8 cellular contexts compared by ENCODE assay signal in genomic region chr19:1490020-1490310, GRCh38. TPM values are rescaled to one million over a fixed set of nuclear protein-coding genes. Genes with fewer than 3 reads are reported as not detected.
DNase-seq lines count a peak whose midpoint lies in the region; ATAC-seq and TF ChIP-seq lines count a peak whose summit lies in the region.

No MANE protein-coding gene starts in this region.

- H3K4me3 Mint-ChIP-seq in brain, result peak overlapping the region in 4 of 5 experiments; percentile 69 to 90 (median 79)

- no peaks in the 10 kb centered on the region for H3K9me3 Mint-ChIP-seq in brain

- H3K9me3 ChIP-seq in heart right ventricle (no peaks in the 10 kb centered on the region), mesodermal cell (ENCODE audit: control insufficient read depth, low read length) (no peaks in the 10 kb centered on the region)

- H3K27me3 ChIP-seq in heart right ventricle, result peaks cover 0 to 21% (median 6%) of the 10 kb centered on the region in 7 donors

- H3K4me1 ChIP-seq in heart right ventricle (peaks cover 3 to 30% (median 14%) of the 10 kb centered on the region in 9 donors), mesodermal cell (ENCODE audit: control insufficient read depth, insufficient read depth, low read length, poor library complexity, severe bottlenecking) (peaks cover 7% of the 10 kb centered on the region), urinary bladder (ENCODE audit: insufficient read depth) (no peaks in the 10 kb centered on the region)

- H3K4me3 ChIP-seq in heart right ventricle (peak overlapping the region; percentile 13 to 78 (median 54)), mesodermal cell (ENCODE audit: extremely low read depth, insufficient read depth, low read length, poor library complexity, severe bottlenecking) (peak overlapping the region; percentile 60), urinary bladder (ENCODE audit: low read depth, low read length) (peak overlapping the region; percentile 41)

- H3K36me3 Mint-ChIP-seq in brain, result no peaks in the 10 kb centered on the region

- peak overlapping the region in 3 of 5 experiments; percentile 62 to 78 (median 63) for H3K27ac Mint-ChIP-seq in brain

- WGBS in heart right ventricle, 2 donors, result 1 to 2% methylated on average over 14 to 15 of the region's 15 CpGs
- 3 to 4% methylated on average over 5 to 15 of the region's 15 CpGs for WGBS in mesodermal cell (ENCODE audit: insufficient coverage in 2 of 2), 2 experiments
- 1% methylated on average over 15 of the region's 15 CpGs for WGBS in urinary bladder

- intact Hi-C loops in heart right ventricle (cut with DNase I), result loop anchor here in 2 of 10 donors (1.0 to 2.0 kb wide), 2 partner anchors 11 to 17 kb away; partner anchors contain the start of gene C19orf25 (in 1 of the 2)
- intact Hi-C loops in left cardiac atrium (cut with DNase I), result no loop called here

- H3K36me3 ChIP-seq in heart right ventricle (no peaks in the 10 kb centered on the region), mesodermal cell (ENCODE audit: control insufficient read depth, insufficient read depth, low read length) (no peaks in the 10 kb centered on the region), urinary bladder (ENCODE audit: insufficient read depth) (no peaks in the 10 kb centered on the region)

- no peak for TF ChIP-seq CTCF in heart right ventricle (IDR thresholded peaks at IDR 0.05)
- TF ChIP-seq CTCF in brain (conservative IDR thresholded peaks at IDR 0.05), result no peak

- ATAC-seq in heart right ventricle (peak in 1 of 8 donors; percentile 0), left cardiac atrium (no peak), GM19452 (IDR thresholded peaks at IDR 0.05; ENCODE audit: unreplicated experiment) (no peak)

- DNase-seq in heart right ventricle (no peak), left cardiac atrium (no peak), DMS 273 (lab: John Stamatoyannopoulos, UW; ENCODE audit: unreplicated experiment) (no peak), hippocampal formation (lab: John Stamatoyannopoulos, UW) (no peak)

- peaks cover 21% of the 10 kb centered on the region for H3K4me1 Mint-ChIP-seq in brain

- peaks cover 10% of the 10 kb centered on the region for H3K27me3 Mint-ChIP-seq in brain

- peak overlapping the region in 9 of 10 donors; percentile 47 to 75 (median 70) for H3K27ac ChIP-seq in heart right ventricle
- peak overlapping the region; percentile 84 for H3K27ac ChIP-seq in mesodermal cell (ENCODE audit: low read depth, low read length, severe bottlenecking)
- peak overlapping the region; percentile 14 for H3K27ac ChIP-seq in urinary bladder (ENCODE audit: low read depth)

RNA-seq across cellular contexts. Expression of gene PCSK4, which starts 0.2 kb away (rescaled TPM):
- 1 to 10 TPM in 8 of 10 donors, under 1 TPM in 2; 0.38 to 3.0 (median 1.4) TPM for total RNA-seq in heart right ventricle
- 1 to 10 TPM; 1.1 to 3.9 TPM for polyA plus RNA-seq in heart right ventricle
- 1 to 10 TPM in 1 of 2 donors, under 1 TPM in 1; 0.89 to 1.6 TPM for total RNA-seq in left cardiac atrium
- polyA plus RNA-seq in brain (ENCODE audit: insufficient read depth, low read depth, low replicate concordance), result 3.9 TPM
- 10.1 TPM for polyA plus RNA-seq in mesodermal cell (2013, experiment 1 of 2)
- polyA plus RNA-seq in mesodermal cell (2013, experiment 2 of 2), result 10.3 TPM
- 1.6 TPM for total RNA-seq in urinary bladder
- polyA plus RNA-seq in urinary bladder, result 2.7 TPM

RNA-seq across cellular contexts. Expression of gene REEP6, which starts 1.0 kb away (rescaled TPM):
- 1 to 10 TPM; 1.8 to 4.6 (median 3.3) TPM for total RNA-seq in heart right ventricle
- 1 to 10 TPM; 4.8 to 5.0 TPM for polyA plus RNA-seq in heart right ventricle
- 1 to 10 TPM; 2.2 to 2.3 TPM for total RNA-seq in left cardiac atrium
- 10.4 TPM for polyA plus RNA-seq in brain (ENCODE audit: insufficient read depth, low read depth, low replicate concordance)
- polyA plus RNA-seq in mesodermal cell (2013, experiment 1 of 2), result 3.9 TPM
- 3.0 TPM for polyA plus RNA-seq in mesodermal cell (2013, experiment 2 of 2)
- 4.9 TPM for total RNA-seq in urinary bladder
- 11.3 TPM for polyA plus RNA-seq in urinary bladder

RNA-seq across cellular contexts. Expression of gene C19orf25, which starts 10.9 kb away (rescaled TPM):
- total RNA-seq in heart right ventricle, result 10 to 100 TPM; 12.7 to 19.9 (median 15.2) TPM
- polyA plus RNA-seq in heart right ventricle, result 10 to 100 TPM; 28.4 to 29.8 TPM
- 10 to 100 TPM; 16.1 to 18.9 TPM for total RNA-seq in left cardiac atrium
- polyA plus RNA-seq in brain (ENCODE audit: insufficient read depth, low read depth, low replicate concordance), result 101 TPM
- 27.0 TPM for polyA plus RNA-seq in mesodermal cell (2013, experiment 1 of 2)
- polyA plus RNA-seq in mesodermal cell (2013, experiment 2 of 2), result 19.3 TPM
- 15.0 TPM for total RNA-seq in urinary bladder
- polyA plus RNA-seq in urinary bladder, result 40.5 TPM

RNA-seq across cellular contexts. Expression of gene ADAMTSL5, which starts 22.9 kb away (rescaled TPM):
- total RNA-seq in heart right ventricle (10 to 100 TPM; 16.7 to 69.4 (median 38.4) TPM), left cardiac atrium (10 to 100 TPM; 18.9 to 25.0 TPM), urinary bladder (4.1 TPM)
- polyA plus RNA-seq in heart right ventricle (10 to 100 TPM; 26.0 to 30.9 TPM), brain (ENCODE audit: insufficient read depth, low read depth, low replicate concordance) (0.49 TPM), urinary bladder (9.4 TPM)
- 2.0 TPM for polyA plus RNA-seq in mesodermal cell (2013, experiment 1 of 2)
- polyA plus RNA-seq in mesodermal cell (2013, experiment 2 of 2), result 3.1 TPM

RNA-seq across cellular contexts. Expression of gene PLK5, which starts 33.9 kb away (rescaled TPM):
- under 1 TPM in 1 of 10 donors, not detected in 9; 0.11 TPM for total RNA-seq in heart right ventricle
- under 1 TPM in 1 of 2 donors, not detected in 1; 0.57 TPM for polyA plus RNA-seq in heart right ventricle
- not detected for total RNA-seq in left cardiac atrium
- polyA plus RNA-seq in brain (ENCODE audit: insufficient read depth, low read depth, low replicate concordance), result 1.1 TPM
- polyA plus RNA-seq in mesodermal cell (2013, experiment 1 of 2), result not detected
- polyA plus RNA-seq in mesodermal cell (2013, experiment 2 of 2), result not detected
- total RNA-seq in urinary bladder, result 0.37 TPM
- polyA plus RNA-seq in urinary bladder, result 2.3 TPM

Comparison
In these comparisons a context has a peak if more than half of its experiments do, and no peak if none do; other contexts are left out.
1. H3K27ac ChIP-seq: peak in every context shown above with its lines; median percentile 84 in mesodermal cell; 70 in heart right ventricle; 14 in urinary bladder.